In genomic region chr7:151349507-151349853, GRCh38 we compare ENCODE assay signal across 8 cellular contexts. TPM values are rescaled to one million over a fixed set of nuclear protein-coding genes. Genes with fewer than 3 reads are reported as not detected.
DNase-seq lines count a peak whose midpoint lies in the region; ATAC-seq lines count a peak whose summit lies in the region.

No MANE protein-coding gene starts in this region.

- H3K27ac ChIP-seq in cingulate gyrus (ENCODE audit: low read depth, low read length) = peak overlapping the region; percentile 10

- no peaks in the 10 kb centered on the region for H3K27me3 Mint-ChIP-seq in activated CD4-positive, alpha-beta T cell treated with anti-CD3 and anti-CD28 coated beads for 36 hours

- POLR2A ChIA-PET in activated CD4-positive, alpha-beta T cell treated with anti-CD3 and anti-CD28 coated beads for 36 hours (lab: Charles Lee) = interaction anchor here (1.0 kb wide), 1 partner anchor 8 kb away, joined by 3 read pairs; the partner anchor contains the start of gene NUB1

- intact Hi-C loops in activated CD4-positive, alpha-beta T cell treated with anti-CD3 and anti-CD28 coated beads for 36 hours (cut with DNase I, micrococcal nuclease) = loop anchor here in 1 of 2 experiments (10.0 kb wide), 3 partner anchors 785 to 1085 kb away; partner anchors contain the start of genes GIMAP4, KMT2C and ZNF775

- peak overlapping the region; percentile 97 for H3K27ac Mint-ChIP-seq in activated CD4-positive, alpha-beta T cell treated with anti-CD3 and anti-CD28 coated beads for 36 hours
- H3K27ac Mint-ChIP-seq in stimulated activated effector memory CD8-positive, alpha-beta T cell treated with anti-CD3 and anti-CD28 coated beads, Interleukin-12 subunit alpha, Interleukin-12 subunit beta, amount 100 ng/mL, for 72 hours = peak overlapping the region; percentile 94

- peaks cover 58% of the 10 kb centered on the region for H3K4me1 Mint-ChIP-seq in activated CD4-positive, alpha-beta T cell treated with anti-CD3 and anti-CD28 coated beads for 36 hours
- H3K4me1 Mint-ChIP-seq in stimulated activated effector memory CD8-positive, alpha-beta T cell treated with anti-CD3 and anti-CD28 coated beads, Interleukin-12 subunit alpha, Interleukin-12 subunit beta, amount 100 ng/mL, for 72 hours = peaks cover 38% of the 10 kb centered on the region

- H3K4me3 Mint-ChIP-seq in activated CD4-positive, alpha-beta T cell treated with anti-CD3 and anti-CD28 coated beads for 36 hours = peak overlapping the region; percentile 66
- H3K4me3 Mint-ChIP-seq in stimulated activated effector memory CD8-positive, alpha-beta T cell treated with anti-CD3 and anti-CD28 coated beads, Interleukin-12 subunit alpha, Interleukin-12 subunit beta, amount 100 ng/mL, for 72 hours = peak overlapping the region; percentile 74

- no peak for DNase-seq in activated CD4-positive, alpha-beta T cell treated with anti-CD3 and anti-CD28 coated beads for 36 hours
- no peak for DNase-seq in activated CD4-positive, alpha-beta T cell treated with anti-CD3 and anti-CD28 coated beads for 1 hour
- DNase-seq in stimulated activated effector memory CD8-positive, alpha-beta T cell treated with anti-CD3 and anti-CD28 coated beads, Interleukin-12 subunit alpha, Interleukin-12 subunit beta, amount 100 ng/mL, for 72 hours (ENCODE audit: low spot score in 2 of 2) = no peak
- DNase-seq in NK-92 treated with Interleukin-12 subunit alpha and Interleukin-12 subunit beta, amount 100 ng/mL, for 24 hours (lab: John Stamatoyannopoulos, UW) = no peak
- DNase-seq in NCI-H510A (lab: John Stamatoyannopoulos, UW) = no peak
- no peak for DNase-seq in pons (ENCODE audit: low spot score)

- H3K9me3 Mint-ChIP-seq in activated CD4-positive, alpha-beta T cell treated with anti-CD3 and anti-CD28 coated beads for 36 hours (ENCODE audit: low read depth) = no peaks in the 10 kb centered on the region
- no peaks in the 10 kb centered on the region for H3K9me3 Mint-ChIP-seq in stimulated activated effector memory CD8-positive, alpha-beta T cell treated with anti-CD3 and anti-CD28 coated beads, Interleukin-12 subunit alpha, Interleukin-12 subunit beta, amount 100 ng/mL, for 72 hours

- CTCF ChIA-PET in activated CD4-positive, alpha-beta T cell treated with anti-CD3 and anti-CD28 coated beads for 36 hours (lab: Charles Lee) = interaction anchor here (1.0 to 7.8 kb wide), 6 partner anchors 9 to 225 kb away, joined by 3 to 152 read pairs (median 30); partner anchors contain the start of gene NUB1

- ATAC-seq in activated CD4-positive, alpha-beta T cell treated with anti-CD3 and anti-CD28 coated beads for 36 hours = peak; percentile 43
- ATAC-seq in HG03135 (IDR thresholded peaks at IDR 0.05; ENCODE audit: unreplicated experiment) = peak; percentile 46
- peak; percentile 64 for ATAC-seq in stimulated activated effector memory CD8-positive, alpha-beta T cell treated with anti-CD3 and anti-CD28 coated beads, Interleukin-12 subunit alpha, Interleukin-12 subunit beta, amount 100 ng/mL, for 72 hours

- peaks cover 49% of the 10 kb centered on the region for H3K36me3 Mint-ChIP-seq in activated CD4-positive, alpha-beta T cell treated with anti-CD3 and anti-CD28 coated beads for 36 hours (ENCODE audit: low read depth)
- H3K36me3 Mint-ChIP-seq in stimulated activated effector memory CD8-positive, alpha-beta T cell treated with anti-CD3 and anti-CD28 coated beads, Interleukin-12 subunit alpha, Interleukin-12 subunit beta, amount 100 ng/mL, for 72 hours = peaks cover 84% of the 10 kb centered on the region

RNA-seq across cellular contexts. Expression of gene NUB1, which starts 7.9 kb away (rescaled TPM):
- 10 to 100 TPM; 51.4 to 70.4 TPM for total RNA-seq in activated CD4-positive, alpha-beta T cell treated with anti-CD3 and anti-CD28 coated beads for 36 hours
